27 cellular contexts compared by ENCODE assay signal in genomic region chr1:46557403-46557802, GRCh38. TPM values are rescaled to one million over a fixed set of nuclear protein-coding genes. Genes with fewer than 3 reads are reported as not detected.
A peak's percentile ranks its signal among the peaks of the same experiment; 100 is the strongest.
DNase-seq lines count a peak whose midpoint lies in the region; ATAC-seq and TF ChIP-seq lines count a peak whose summit lies in the region.
"Had no signal": no experiment of that assay in that cellular context is flagged by ENCODE, and none has a peak within 500 bp of the region (broad histone marks: within the 10 kb centered on the region; RNA-seq: fewer than 3 reads in every experiment).

No MANE protein-coding gene starts in this region.

- H3K27ac Mint-ChIP-seq in WTC11 (peak overlapping the region; percentile 64; the same call in 1 of the 2 replicates), natural killer cell (peak overlapping the region in 1 of 2 donors; percentile 36)
- H3K27ac Mint-ChIP-seq: natural killer cell treated with Interleukin-12 subunit alpha and Interleukin-12 subunit beta and Interleukin-15 and Interleukin-18, amount 100 ng/mL, for 72 hours had no signal

- POLR2A ChIA-PET in WTC11 (lab: Charles Lee): no interaction called here
- POLR2A ChIA-PET in HEK293T (lab: Yijun Ruan, JAX): no interaction called here

- no peaks in the 10 kb centered on the region for H3K36me3 Mint-ChIP-seq in WTC11
- peaks cover 7% of the 10 kb centered on the region for H3K36me3 Mint-ChIP-seq in natural killer cell

- H3K9me3 ChIP-seq in lower lobe of right lung: no peaks in the 10 kb centered on the region
- H3K9me3 ChIP-seq: suprapubic skin had no signal

- CTCF ChIA-PET in WTC11 (lab: Charles Lee): interaction anchor here (1.4 to 2.1 kb wide), 2 partner anchors 9 to 46 kb away, joined by 10 to 11 read pairs; partner anchors contain the start of gene MKNK1
- CTCF ChIA-PET in HEK293T (lab: Yijun Ruan, JAX): no interaction called here

- H3K4me1 Mint-ChIP-seq in WTC11 (peaks cover 23% of the 10 kb centered on the region), natural killer cell (no peaks in the 10 kb centered on the region)

- H3K27me3 Mint-ChIP-seq in WTC11 (ENCODE audit: low read depth): no peaks in the 10 kb centered on the region
- H3K27me3 Mint-ChIP-seq in natural killer cell (ENCODE audit: low read depth in 2 of 2): no peaks in the 10 kb centered on the region
- H3K27me3 Mint-ChIP-seq: natural killer cell treated with Interleukin-12 subunit alpha and Interleukin-12 subunit beta and Interleukin-15 and Interleukin-18, amount 100 ng/mL, for 72 hours had no signal

- intact Hi-C loops in lower lobe of right lung (cut with DNase I) (no loop called here), natural killer cell (cut with micrococcal nuclease) (no loop called here)

- H3K9me3 Mint-ChIP-seq in WTC11 (no peaks in the 10 kb centered on the region), natural killer cell (no peaks in the 10 kb centered on the region)
- H3K9me3 Mint-ChIP-seq: natural killer cell treated with Interleukin-12 subunit alpha and Interleukin-12 subunit beta and Interleukin-15 and Interleukin-18, amount 100 ng/mL, for 72 hours had no signal

- H3K4me1 ChIP-seq in lower lobe of right lung: no peaks in the 10 kb centered on the region
- H3K4me1 ChIP-seq: parathyroid adenoma had no signal

- H3K4me3 ChIP-seq in lower lobe of right lung: no peak overlapping the region
- H3K4me3 ChIP-seq: GM23248, suprapubic skin had no signal

- H3K27me3 ChIP-seq in lower lobe of right lung (ENCODE audit: low read depth): no peaks in the 10 kb centered on the region
- H3K27me3 ChIP-seq: suprapubic skin had no signal

- ATAC-seq in WTC11: no peak
- ATAC-seq in lower lobe of right lung: peak; percentile 47 to 68
- no peak for ATAC-seq in natural killer cell
- ATAC-seq in GM21381 (IDR thresholded peaks at IDR 0.05; ENCODE audit: unreplicated experiment): no peak

- DNase-seq in CD1c-positive myeloid dendritic cell (ENCODE audit: extremely low spot score) (peak; percentile 28), NCI-H2107 treated with DMSO at 0.1 percent for 48 hours (lab: John Stamatoyannopoulos, UW; ENCODE audit: unreplicated experiment) (peak; percentile 75), WTC11 (ENCODE audit: low spot score) (no peak), lower lobe of right lung (no peak), HEK293T (ENCODE audit: extremely low spot score) (no peak), natural killer cell (no peak)
- DNase-seq in activated CD4-positive, alpha-beta T cell treated with anti-CD3 and anti-CD28 coated beads for 1 hour: no peak
- DNase-seq: activated CD4-positive, alpha-beta T cell treated with anti-CD3 and anti-CD28 coated beads, Interleukin-2, amount 50 U/mL, for 4 hours; activated CD8-positive, alpha-beta memory T cell treated with anti-CD3 and anti-CD28 coated beads, Interleukin-2, amount 50 U/mL, for 48 hours; activated gamma-delta T cell; GDM1; KBM-7; kidney; mesenchymal stem cell; NCI-H1048; NCI-H187 treated with DMSO at 0.1 percent for 48 hours had no signal

- H3K4me3 Mint-ChIP-seq in WTC11 (no peak overlapping the region), natural killer cell (no peak overlapping the region)
- H3K4me3 Mint-ChIP-seq: natural killer cell treated with Interleukin-12 subunit alpha and Interleukin-12 subunit beta and Interleukin-15 and Interleukin-18, amount 100 ng/mL, for 72 hours had no signal

- peaks cover 47% of the 10 kb centered on the region for H3K36me3 ChIP-seq in lower lobe of right lung

- H3K27ac ChIP-seq in lower lobe of right lung: no peak overlapping the region
- H3K27ac ChIP-seq: C4-2B, GM23248, parathyroid adenoma, suprapubic skin had no signal

- TF ChIP-seq CTCF in WTC11 (IDR thresholded peaks at IDR 0.05) (no peak), lower lobe of right lung (IDR thresholded peaks at IDR 0.05) (no peak), natural killer cell (IDR thresholded peaks at IDR 0.05) (no peak)

TF ChIP-seq in WTC11, 78 proteins besides CTCF, POLR2A, EP300 and RAD21:
- no peak for TF ChIP-seq TP53 (CRISPR knock-in tag; IDR thresholded peaks at IDR 0.05)
- no peak for TF ChIP-seq FOXK1 (CRISPR knock-in tag; IDR thresholded peaks at IDR 0.05)
- no peak for TF ChIP-seq ESRRA (CRISPR knock-in tag; IDR thresholded peaks at IDR 0.05; ENCODE audit: borderline replicate concordance)
- no peak for TF ChIP-seq MYBL2 (CRISPR knock-in tag; IDR thresholded peaks at IDR 0.05)
- TF ChIP-seq NFYB (CRISPR knock-in tag; conservative IDR thresholded peaks at IDR 0.05; ENCODE audit: low read depth): no peak
- no peak for TF ChIP-seq IRF2 (CRISPR knock-in tag; IDR thresholded peaks at IDR 0.05; ENCODE audit: borderline replicate concordance, low read depth)
- no peak for TF ChIP-seq TCF7 (CRISPR knock-in tag; IDR thresholded peaks at IDR 0.05; ENCODE audit: low read depth)
- no peak for TF ChIP-seq ERG (CRISPR knock-in tag; IDR thresholded peaks at IDR 0.05)
- no peak for TF ChIP-seq ZNF416 (CRISPR knock-in tag; IDR thresholded peaks at IDR 0.05)

TF ChIP-seq in HEK293T, 16 proteins besides CTCF, POLR2A, EP300 and RAD21:
- TF ChIP-seq BHLHE40 (IDR thresholded peaks at IDR 0.05; ENCODE audit: borderline replicate concordance) (no peak), ARNT (IDR thresholded peaks at IDR 0.05) (no peak), L3MBTL2 (conservative IDR thresholded peaks at IDR 0.05) (no peak), LEF1 (IDR thresholded peaks at IDR 0.05; ENCODE audit: borderline replicate concordance) (no peak), HDGF (IDR thresholded peaks at IDR 0.05; ENCODE audit: borderline replicate concordance) (no peak), SP1 (IDR thresholded peaks at IDR 0.05) (no peak)

RNA-seq across cellular contexts. Expression of gene KNCN, which starts 6.0 kb away (rescaled TPM):
- total RNA-seq in WTC11 (2021): not detected in 3 replicates
- not detected for total RNA-seq in lower lobe of right lung
- total RNA-seq in natural killer cell: under 1 TPM in 1 of 3 donors, not detected in 2; 0.20 TPM
- total RNA-seq: cardiac septum; dermis microvascular lymphatic vessel endothelial cell; fibroblast of villous mesenchyme; GM23248; kidney; natural killer cell treated with Interleukin-12 subunit alpha and Interleukin-12 subunit beta and Interleukin-15 and Interleukin-18, amount 100 ng/mL, for 72 hours; NCI-H460; sciatic nerve; suprapubic skin had no signal

RNA-seq across cellular contexts. Expression of gene MKNK1, which starts 46.7 kb away (rescaled TPM):
- total RNA-seq in WTC11 (2021) (17.5 to 18.6 TPM (median 18.0 TPM) in 3 replicates), lower lobe of right lung (77.6 TPM), natural killer cell (10 to 100 TPM; 59.5 to 81.5 (median 65.5) TPM)

RNA-seq across cellular contexts. Expression of gene MOB3C, which starts 59.2 kb away (rescaled TPM):
- total RNA-seq in WTC11 (2021) (3.1 to 4.0 TPM (median 3.4 TPM) in 3 replicates), lower lobe of right lung (30.2 TPM), natural killer cell (10 to 100 TPM; 16.7 to 25.1 (median 19.2) TPM)

Comparison
In these comparisons a context has a peak if more than half of its experiments do, and no peak if none do; other contexts are left out.
1. DNase-seq: peak in CD1c-positive myeloid dendritic cell (single experiment) and NCI-H2107 treated with DMSO at 0.1 percent for 48 hours (single experiment); none in WTC11 (single experiment), lower lobe of right lung (single experiment), HEK293T (single experiment), natural killer cell (single experiment) and activated CD4-positive, alpha-beta T cell treated with anti-CD3 and anti-CD28 coated beads for 1 hour (single experiment).
2. ATAC-seq: peak in lower lobe of right lung (2 of 2); none in WTC11 (single experiment), natural killer cell (0 of 3) and GM21381 (single experiment).